Comparison of ENCODE assay signal across 8 cellular contexts in the genomic region with DNA sequence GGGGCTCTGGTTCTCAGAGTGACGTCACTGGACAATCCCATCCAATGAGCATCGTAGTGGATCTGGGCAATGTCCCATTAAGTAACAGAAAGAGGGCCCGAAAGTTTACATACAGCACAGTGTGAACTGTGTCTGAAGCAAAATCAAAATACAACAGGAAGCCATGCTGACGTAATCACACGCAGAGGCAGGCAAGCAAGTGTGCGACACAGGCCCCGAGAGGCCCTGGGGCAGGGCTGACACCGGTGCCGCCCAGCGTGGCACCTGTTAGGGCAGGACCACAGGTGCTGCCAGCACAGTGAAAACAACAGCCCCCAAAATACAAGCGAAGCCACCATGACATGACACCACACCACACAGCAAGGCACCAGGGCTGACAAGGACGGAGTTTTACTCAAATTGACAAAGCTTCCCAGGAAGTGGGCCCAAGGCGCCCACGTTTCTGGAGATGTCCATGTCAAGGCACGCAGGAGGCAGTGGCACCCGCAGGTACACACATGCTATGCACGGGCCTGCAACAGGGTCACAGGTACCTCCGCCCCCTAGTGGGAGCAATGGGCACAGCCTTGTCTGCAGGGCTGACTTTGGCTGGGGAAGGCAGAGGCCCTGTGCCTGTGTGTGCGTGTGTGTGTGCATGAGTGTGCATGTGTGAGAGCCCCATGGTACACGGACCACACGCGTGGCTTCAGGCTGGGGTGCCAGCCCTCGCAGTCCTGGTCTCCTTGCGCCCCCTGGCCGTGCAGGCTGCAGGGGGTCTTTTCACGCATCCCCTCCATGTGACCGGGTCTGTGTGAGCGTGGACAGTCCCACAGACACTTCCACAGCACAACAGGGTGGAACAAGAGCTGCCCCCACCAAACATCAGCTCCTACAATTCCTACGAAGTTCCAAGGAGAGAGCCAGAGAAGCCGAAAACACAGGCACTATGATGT. TPM values are rescaled to one million over a fixed set of nuclear protein-coding genes. Genes with fewer than 3 reads are reported as not detected.
DNase-seq lines count a peak whose midpoint lies in the region; ATAC-seq lines count a peak whose summit lies in the region.

No MANE protein-coding gene starts in this region.

- WGBS in right cardiac atrium = 77% methylated on average over 30 of the region's 30 CpGs

- intact Hi-C loops in right cardiac atrium (cut with DNase I) = no loop called here

- DNase-seq in DMS114 treated with DMSO at 0.1 percent for 48 hours (lab: John Stamatoyannopoulos, UW; ENCODE audit: unreplicated experiment) (peak; percentile 10), SJCRH30 (peak; percentile 62 to 66), right cardiac atrium (peak; percentile 50 to 80 (median 76)), C1 segment of cervical spinal cord (lab: John Stamatoyannopoulos, UW) (no peak)
- peak; percentile 71 for DNase-seq in activated naive CD4-positive, alpha-beta T cell treated with anti-CD3 and anti-CD28 coated beads, Interleukin-2, amount 50 U/mL, for 16 hours
- peak; percentile 22 to 43 for DNase-seq in stimulated activated CD4-positive, alpha-beta T cell treated with anti-CD3 and anti-CD28 coated beads, Interleukin-1b, Interleukin-23, amount 100 ng/mL, for 1 hour (ENCODE audit: low read depth in 2 of 2)

- ATAC-seq in GM19452 (IDR thresholded peaks at IDR 0.05; ENCODE audit: unreplicated experiment) = peak; percentile 72
- peak; percentile 48 for ATAC-seq in HG03571 (IDR thresholded peaks at IDR 0.05; ENCODE audit: unreplicated experiment)
- ATAC-seq in right cardiac atrium = peak; percentile 53 to 72

- no peaks in the 10 kb centered on the region for H3K9me3 ChIP-seq in SJCRH30 (replicated peaks)
- H3K9me3 ChIP-seq in right cardiac atrium (ENCODE audit: control insufficient read depth, low read length) = no peaks in the 10 kb centered on the region

- H3K36me3 ChIP-seq in SJCRH30 = peaks cover 22% of the 10 kb centered on the region

- H3K27me3 ChIP-seq in SJCRH30 = no peaks in the 10 kb centered on the region
- H3K27me3 ChIP-seq in right cardiac atrium (ENCODE audit: control insufficient read depth, insufficient read depth) = no peaks in the 10 kb centered on the region

- H3K27ac ChIP-seq in SJCRH30 (no peak overlapping the region), right cardiac atrium (ENCODE audit: low read length) (no peak overlapping the region)

- no peak overlapping the region for H3K4me3 ChIP-seq in SJCRH30
- H3K4me3 ChIP-seq in right cardiac atrium (ENCODE audit: low read length) = no peak overlapping the region

- H3K4me1 ChIP-seq in SJCRH30 (no peaks in the 10 kb centered on the region; the same call in 1 of the 2 replicates), right cardiac atrium (ENCODE audit: control insufficient read depth, insufficient read depth, low read length) (no peaks in the 10 kb centered on the region)

RNA-seq across cellular contexts. Expression of gene QSOX2, which starts 19.6 kb away (rescaled TPM):
- total RNA-seq in SJCRH30 (2014; rRNA removed; shearing (Covaris generic)) = 43.8 and 48.0 TPM in 2 replicates
- 1 to 10 TPM; 5.3 to 9.0 (median 7.5) TPM for total RNA-seq in right cardiac atrium
- polyA plus RNA-seq in right cardiac atrium = 4.5 TPM

RNA-seq across cellular contexts. Expression of gene LHX3, which starts 21.1 kb away (rescaled TPM):
- not detected in 2 replicates for total RNA-seq in SJCRH30 (2014; rRNA removed; shearing (Covaris generic))
- total RNA-seq in right cardiac atrium = not detected
- not detected for polyA plus RNA-seq in right cardiac atrium

Comparison
In these comparisons a context has a peak if more than half of its experiments do, and no peak if none do; other contexts are left out.
1. DNase-seq: peak in DMS114 treated with DMSO at 0.1 percent for 48 hours (single experiment), SJCRH30 (2 of 2), activated naive CD4-positive, alpha-beta T cell treated with anti-CD3 and anti-CD28 coated beads, Interleukin-2, amount 50 U/mL, for 16 hours (single experiment), right cardiac atrium (3 of 3) and stimulated activated CD4-positive, alpha-beta T cell treated with anti-CD3 and anti-CD28 coated beads, Interleukin-1b, Interleukin-23, amount 100 ng/mL, for 1 hour (2 of 2); none in C1 segment of cervical spinal cord (0 of 14).
2. Peak in every context shown above with its lines, with median percentiles within 50 percentile points of each other: ATAC-seq.